ENCODE assay signal across 18 cellular contexts in the genomic region with DNA sequence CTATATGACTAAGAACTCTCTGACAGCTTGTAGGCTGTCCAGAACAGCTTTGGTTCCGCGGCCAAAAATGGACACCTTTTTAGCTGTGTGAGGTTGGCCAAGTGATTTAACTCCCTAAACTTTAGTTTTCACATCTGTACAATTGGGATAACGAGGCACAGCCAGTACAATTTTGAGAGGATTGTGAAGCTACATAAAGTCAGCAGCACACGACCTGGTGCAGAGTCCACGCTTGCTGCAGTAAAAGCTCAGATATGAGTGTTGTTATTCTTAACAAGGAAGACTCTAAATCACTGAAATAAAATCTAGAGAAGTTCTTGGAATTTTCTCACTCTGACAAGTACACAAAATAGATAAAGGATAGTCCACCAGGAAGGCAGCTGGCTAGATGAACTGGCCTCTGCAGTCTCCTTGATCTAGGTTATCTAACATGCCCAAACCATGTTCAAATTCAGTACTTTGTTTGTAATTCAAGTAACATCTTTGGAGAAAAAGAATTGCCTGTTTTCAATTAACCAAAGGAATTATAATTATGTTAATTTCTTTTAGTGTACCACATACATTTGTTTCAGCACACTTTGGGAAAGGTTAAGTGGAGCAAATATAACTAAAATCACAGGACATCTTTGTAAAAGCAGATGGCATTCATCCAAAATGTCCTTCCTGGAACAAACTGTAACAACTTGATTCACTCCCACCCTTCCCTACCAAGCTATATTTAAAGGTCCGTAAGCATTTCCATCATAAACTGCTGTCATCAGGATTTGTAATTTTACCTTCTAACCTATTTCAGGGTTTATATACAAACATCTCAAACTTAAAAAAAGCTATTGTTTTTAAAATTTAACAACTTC.
DNase-seq lines count a peak whose midpoint lies in the region; ATAC-seq, FAIRE-seq and TF ChIP-seq lines count a peak whose summit lies in the region.
"Had no signal": no experiment of that assay in that cellular context is flagged by ENCODE, and none has a peak within 500 bp of the region (broad histone marks: within the 10 kb centered on the region; RNA-seq: fewer than 3 reads in every experiment).

No MANE protein-coding gene starts in this region.

- peak overlapping the region; percentile 27; the same call in 1 of the 2 replicates for H2AFZ ChIP-seq in K562 (ENCODE audit: low read depth, low read length)
- H2AFZ ChIP-seq: PC-9 had no signal

- H3K36me3 ChIP-seq in K562 (ENCODE audit: control insufficient read depth, insufficient read depth, low read length): no peaks in the 10 kb centered on the region
- no peaks in the 10 kb centered on the region for H3K36me3 ChIP-seq in mucosa of descending colon (ENCODE audit: low read depth)
- no peaks in the 10 kb centered on the region for H3K36me3 ChIP-seq in transverse colon
- H3K36me3 ChIP-seq: WERI-Rb-1 had no signal

- peak; percentile 52 for FAIRE-seq in K562 (lab: Jason Lieb, UNC)
- FAIRE-seq: GM18507 had no signal

- in situ Hi-C loops in K562 (cut with MboI): no loop called here
- in situ Hi-C loops in transverse colon (cut with MboI; ENCODE audit: low pct_ligation_motif_present in 1 of 4, low pct_unique_long_range_greater_than_20kb in 1 of 4, low sequenced_read_pairs in 3 of 4): no loop called here

- H3K4me2 ChIP-seq in K562 (ENCODE audit: insufficient read depth, low read length): no peak overlapping the region; the same call in 1 of the 2 replicates
- H3K4me2 ChIP-seq: PC-9 had no signal

- POLR2A ChIA-PET in K562 (lab: Yijun Ruan, JAX): interaction anchor here (0.6 to 1.0 kb wide), 2 partner anchors 8 to 265 kb away, joined by 3 read pairs; no protein-coding TSS in a partner anchor

- TF ChIP-seq POLR2A in K562 (conservative IDR thresholded peaks at IDR 0.05): no peak
- TF ChIP-seq POLR2A in transverse colon (IDR thresholded peaks at IDR 0.05): no peak

- ATAC-seq in K562 (peak; percentile 71), mucosa of descending colon (peak; percentile 62), GM21447 (IDR thresholded peaks at IDR 0.05; ENCODE audit: unreplicated experiment) (no peak)
- ATAC-seq: body of pancreas, T-cell had no signal

- CTCF ChIA-PET in K562 (lab: Yijun Ruan, JAX; ENCODE audit: low intra/inter-chr PET ratio): no interaction called here

- H3K4me1 ChIP-seq in K562 (replicated peaks in 1 of 2; ENCODE audit: control insufficient read depth in 2 of 2, insufficient read depth in 2 of 2, low read length in 2 of 2) (peaks cover 3% of the 10 kb centered on the region in 2 experiments; a peak in 3 of 5 replicates), mucosa of descending colon (ENCODE audit: low read depth) (no peaks in the 10 kb centered on the region), transverse colon (peaks cover 7 to 16% (median 8%) of the 10 kb centered on the region in 4 donors)
- H3K4me1 ChIP-seq: body of pancreas had no signal

- intact Hi-C loops in K562 (cut with micrococcal nuclease): no loop called here
- intact Hi-C loops in mucosa of descending colon (cut with DNase I, micrococcal nuclease): no loop called here
- intact Hi-C loops in transverse colon (cut with DNase I; ENCODE audit: low total_unique reads): no loop called here

- H3K27me3 ChIP-seq in K562 (ENCODE audit: control insufficient read depth in 2 of 2, insufficient read depth in 2 of 2, low read length in 2 of 2) (no peaks in the 10 kb centered on the region), transverse colon (no peaks in the 10 kb centered on the region)
- H3K27me3 ChIP-seq: body of pancreas had no signal

- no TSS peak for BruUV-seq in K562 (replicated peaks; lab: Mats Ljungman, UMichigan)

- H3K9me3 ChIP-seq in K562 (replicated peaks; ENCODE audit: control insufficient read depth, insufficient read depth, low read depth, low read length) (peaks cover under 1% of the 10 kb centered on the region), mucosa of descending colon (no peaks in the 10 kb centered on the region), transverse colon (no peaks in the 10 kb centered on the region)
- H3K9me3 ChIP-seq: body of pancreas had no signal

- DNase-seq in K562 (ENCODE audit: extremely low read depth in 1 of 4, low spot score in 3 of 4) (peak in 2 of 4 experiments; percentile 13 to 53), fibroblast of villous mesenchyme (ENCODE audit: low read depth) (peak; percentile 42), mucosa of descending colon (peak in 1 of 3 donors; percentile 13), transverse colon (peak; percentile 16), foreskin melanocyte (no peak), DMS79 (lab: John Stamatoyannopoulos, UW) (no peak)
- DNase-seq: body of pancreas; MM.1S; NCI-H2029; NCI-H510A treated with DMSO at 0.1 percent for 48 hours; occipital lobe; PC-9; stimulated activated CD4-positive, alpha-beta T cell treated with anti-CD3 and anti-CD28 coated beads, Interleukin-12 subunit alpha, Interleukin-12 subunit beta, amount 100 ng/mL, for 4 hours; stimulated activated naive CD4-positive, alpha-beta T cell treated with Interleukin-2 at 50 U/mL for 16 hours; T-cell; WERI-Rb-1 had no signal

- no peaks in the 10 kb centered on the region for H3K9me1 ChIP-seq in K562 (ENCODE audit: control insufficient read depth, insufficient read depth, low read length)

- H3K27ac ChIP-seq in K562 (ENCODE audit: extremely low read depth, low read depth, low read length) (peak overlapping the region; percentile 39; the same call in 2 of the 3 replicates), transverse colon (peak overlapping the region in 3 of 4 donors; percentile 47 to 50 (median 49))
- H3K27ac ChIP-seq: body of pancreas, PC-9, WERI-Rb-1 had no signal

- TF ChIP-seq EP300 in K562 (IDR thresholded peaks at IDR 0.05; ENCODE audit: low read length) (peak; percentile 62), transverse colon (IDR thresholded peaks at IDR 0.05; ENCODE audit: low read depth) (no peak)

- no peak for TF ChIP-seq CTCF in K562 (IDR thresholded peaks at IDR 0.05 in 2 of 3, conservative IDR thresholded peaks at IDR 0.05 in 1 of 3; ENCODE audit: insufficient read depth in 2 of 3, low read depth in 1 of 3, low read length in 3 of 3)
- TF ChIP-seq CTCF in fibroblast of villous mesenchyme (IDR thresholded peaks at IDR 0.05; ENCODE audit: insufficient read depth, low read depth, low read length): no peak
- no peak for TF ChIP-seq CTCF in mucosa of descending colon (IDR thresholded peaks at IDR 0.05)
- TF ChIP-seq CTCF in transverse colon (IDR thresholded peaks at IDR 0.05): no peak

- TF ChIP-seq RAD21 in K562 (CRISPR knock-in tag; conservative IDR thresholded peaks at IDR 0.05 in 1 of 2, IDR thresholded peaks at IDR 0.05 in 1 of 2): no peak

- H3K9ac ChIP-seq in K562 (ENCODE audit: insufficient read depth in 1 of 2, low read depth in 2 of 2, low read length in 2 of 2): no peak overlapping the region

- H4K20me1 ChIP-seq in K562 (replicated peaks; ENCODE audit: control insufficient read depth, insufficient read depth, low read length): no peaks in the 10 kb centered on the region

- H3K4me3 ChIP-seq in K562 (no peak overlapping the region), fibroblast of villous mesenchyme (ENCODE audit: low read depth, low read length) (no peak overlapping the region), mucosa of descending colon (no peak overlapping the region), transverse colon (no peak overlapping the region)
- H3K4me3 ChIP-seq: body of pancreas, PC-9 had no signal

- WGBS in K562 (ENCODE audit: insufficient coverage, low coverage, missing lambda C conversion rate): 0% methylated on average over 6 of the region's 6 CpGs
- 40 to 46% methylated on average over 6 of the region's 6 CpGs for WGBS in transverse colon (ENCODE audit: low coverage in 1 of 2), 2 donors

- no peaks in the 10 kb centered on the region for H3K79me2 ChIP-seq in K562 (ENCODE audit: control insufficient read depth, insufficient read depth, low read length)

TF ChIP-seq in K562, 482 proteins besides CTCF, POLR2A, EP300 and RAD21 (continues in another document):
- TF ChIP-seq ZNF165 (CRISPR knock-in tag; IDR thresholded peaks at IDR 0.05; ENCODE audit: borderline replicate concordance) (no peak), PTBP1 (IDR thresholded peaks at IDR 0.05; ENCODE audit: low read depth, low read length) (no peak), EGR1 (conservative IDR thresholded peaks at IDR 0.05) (no peak), TCF7 (IDR thresholded peaks at IDR 0.05; ENCODE audit: borderline replicate concordance) (no peak), ZEB2 (IDR thresholded peaks at IDR 0.05) (no peak)
- TF ChIP-seq, protein P1, sequence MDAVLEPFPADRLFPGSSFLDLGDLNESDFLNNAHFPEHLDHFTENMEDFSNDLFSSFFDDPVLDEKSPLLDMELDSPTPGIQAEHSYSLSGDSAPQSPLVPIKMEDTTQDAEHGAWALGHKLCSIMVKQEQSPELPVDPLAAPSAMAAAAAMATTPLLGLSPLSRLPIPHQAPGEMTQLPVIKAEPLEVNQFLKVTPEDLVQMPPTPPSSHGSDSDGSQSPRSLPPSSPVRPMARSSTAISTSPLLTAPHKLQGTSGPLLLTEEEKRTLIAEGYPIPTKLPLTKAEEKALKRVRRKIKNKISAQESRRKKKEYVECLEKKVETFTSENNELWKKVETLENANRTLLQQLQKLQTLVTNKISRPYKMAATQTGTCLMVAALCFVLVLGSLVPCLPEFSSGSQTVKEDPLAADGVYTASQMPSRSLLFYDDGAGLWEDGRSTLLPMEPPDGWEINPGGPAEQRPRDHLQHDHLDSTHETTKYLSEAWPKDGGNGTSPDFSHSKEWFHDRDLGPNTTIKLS (IDR thresholded peaks at IDR 0.05; ENCODE audit: borderline replicate concordance, low read depth): no peak

Comparison
In these comparisons a context has a peak if more than half of its experiments do, and no peak if none do; other contexts are left out.
1. DNase-seq: peak in fibroblast of villous mesenchyme (single experiment) and transverse colon (single experiment); none in foreskin melanocyte (single experiment) and DMS79 (single experiment).